ENCODE assay signal across 24 cellular contexts in genomic region chr6:78863576-78863975, GRCh38.
"Had no signal": no experiment of that assay in that cellular context is flagged by ENCODE, and none has a peak within 500 bp of the region (broad histone marks: within the 10 kb centered on the region; RNA-seq: fewer than 3 reads in every experiment).

No MANE protein-coding gene starts in this region.

- H3K27ac ChIP-seq: colonic mucosa, coronary artery, dorsolateral prefrontal cortex, epithelial cell of prostate, esophagus muscularis mucosa, esophagus squamous epithelium, foreskin keratinocyte, gastrocnemius medialis, gastroesophageal sphincter, heart left ventricle, heart right ventricle had no signal

- DNase-seq: colonic mucosa; cortex of kidney; dermis blood vessel endothelial cell; dorsolateral prefrontal cortex; effector CD4-positive, alpha-beta T cell; effector CD8-positive, alpha-beta T cell; effector memory CD4-positive, alpha-beta T cell; effector memory CD8-positive, alpha-beta T cell; endodermal cell; erythroblast; esophagus squamous epithelium; foreskin fibroblast; foreskin keratinocyte; foreskin melanocyte; gastrocnemius medialis; glutamatergic neuron; heart left ventricle; heart right ventricle had no signal

- H3K4me1 ChIP-seq: colonic mucosa had no signal

- H3K27ac Mint-ChIP-seq: dendritic cell treated with granulocyte-macrophage colony-stimulating factor and Interleukin-4, amounts not matched to agents 40 ng/mL and 50 ng/mL, for 4 days; effector memory CD8-positive, alpha-beta T cell; endodermal cell had no signal

- H3K9me3 Mint-ChIP-seq: effector memory CD8-positive, alpha-beta T cell had no signal

- H3K4me3 Mint-ChIP-seq: dendritic cell treated with granulocyte-macrophage colony-stimulating factor and Interleukin-4, amounts not matched to agents 40 ng/mL and 50 ng/mL, for 4 days; effector memory CD8-positive, alpha-beta T cell; endodermal cell had no signal

- H3K9me3 ChIP-seq: colonic mucosa, esophagus squamous epithelium, gastrocnemius medialis, gastroesophageal sphincter had no signal

- ATAC-seq: effector memory CD8-positive, alpha-beta T cell; esophagus mucosa; foreskin keratinocyte; gastrocnemius medialis; gastroesophageal sphincter; heart left ventricle; heart right ventricle had no signal

- H3K27me3 Mint-ChIP-seq: dendritic cell treated with granulocyte-macrophage colony-stimulating factor and Interleukin-4, amounts not matched to agents 40 ng/mL and 50 ng/mL, for 4 days; effector memory CD8-positive, alpha-beta T cell had no signal

- H3K36me3 ChIP-seq: colonic mucosa, esophagus muscularis mucosa, esophagus squamous epithelium, gastrocnemius medialis, gastroesophageal sphincter, heart left ventricle, heart right ventricle had no signal

- H3K4me3 ChIP-seq: colonic mucosa, coronary artery, dorsolateral prefrontal cortex, esophagus muscularis mucosa, esophagus squamous epithelium, gastrocnemius medialis, gastroesophageal sphincter, heart left ventricle, heart right ventricle had no signal
